11 cellular contexts compared by ENCODE assay signal in genomic region chr17:69575346-69575761, GRCh38.
A peak's percentile ranks its signal among the peaks of the same experiment; 100 is the strongest.
DNase-seq lines count a peak whose midpoint lies in the region; ATAC-seq and FAIRE-seq lines count a peak whose summit lies in the region.
"Had no signal": no experiment of that assay in that cellular context is flagged by ENCODE, and none has a peak within 500 bp of the region (broad histone marks: within the 10 kb centered on the region; RNA-seq: fewer than 3 reads in every experiment).

No MANE protein-coding gene starts in this region.

- H3K9me3 ChIP-seq in SJSA1 (replicated peaks), result no peaks in the 10 kb centered on the region

- H3K27me3 ChIP-seq in SJSA1 (replicated peaks), result no peaks in the 10 kb centered on the region

- ATAC-seq in Right ventricle myocardium superior (ENCODE audit: poor library complexity) (peak; percentile 45), HG03354 (IDR thresholded peaks at IDR 0.05; ENCODE audit: poor library complexity, severe bottlenecking, unreplicated experiment) (no peak), GM19463 (IDR thresholded peaks at IDR 0.05; ENCODE audit: unreplicated experiment) (no peak)
- ATAC-seq: naive thymus-derived CD8-positive, alpha-beta T cell had no signal

- peak; percentile 73 for FAIRE-seq in islet of Langerhans (lab: Jason Lieb, UNC)
- FAIRE-seq: H1 had no signal

- DNase-seq in Right ventricle myocardium superior (no peak), cardiac septum (ENCODE audit: low spot score) (no peak), SJSA1 (ENCODE audit: low read depth in 1 of 2, low spot score in 2 of 2) (peak in 1 of 2 experiments; percentile 56)
- DNase-seq in effector CD4-positive, alpha-beta T cell, result no peak
- DNase-seq in stimulated activated CD4-positive, alpha-beta T cell treated with anti-CD3 and anti-CD28 coated beads, Interleukin-4, amount 100 ng/mL, for 4 hours, result no peak
- DNase-seq: activated CD4-positive, alpha-beta T cell treated with anti-CD3 and anti-CD28 coated beads, Interleukin-2, amount 10 ng/mL, durations not matched to agents 24 days and 14 days; naive thymus-derived CD8-positive, alpha-beta T cell had no signal

- H3K27ac ChIP-seq in SJSA1, result peak overlapping the region; percentile 57; the same call in 1 of the 2 replicates

- no peak overlapping the region for H3K4me3 ChIP-seq in SJSA1

- peaks cover 31% of the 10 kb centered on the region for H3K4me1 ChIP-seq in SJSA1 (replicated peaks)

- intact Hi-C loops in Right ventricle myocardium superior (cut with DNase I) (loop anchor here (10.0 kb wide), 1 partner anchor 569 kb away; no protein-coding TSS in a partner anchor), cardiac septum (cut with DNase I) (no loop called here)

- no peaks in the 10 kb centered on the region for H3K36me3 ChIP-seq in SJSA1
